ENCODE assay signal across 8 cellular contexts in the genomic region with DNA sequence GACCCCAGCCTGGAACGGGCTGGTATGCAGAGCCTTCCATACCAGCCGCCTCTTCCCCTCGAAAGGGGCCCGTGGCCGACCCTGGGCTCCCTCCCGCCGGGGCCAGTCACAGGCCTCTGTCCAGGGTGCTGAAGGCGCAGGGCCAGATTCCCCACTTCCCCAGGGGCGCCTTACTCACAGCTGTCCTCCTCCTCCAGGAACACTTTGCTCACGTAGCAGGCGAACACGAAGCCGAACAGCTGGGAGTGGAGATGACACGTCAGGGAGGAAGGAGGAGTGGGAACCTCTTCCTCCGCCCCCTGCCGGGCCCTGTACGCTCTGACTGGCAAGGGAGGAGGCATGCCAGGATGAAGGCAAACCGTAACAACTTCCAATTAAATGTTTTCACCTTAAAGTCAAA. TPM values are rescaled to one million over a fixed set of nuclear protein-coding genes. Genes with fewer than 3 reads are reported as not detected.
DNase-seq lines count a peak whose midpoint lies in the region; ATAC-seq, FAIRE-seq and TF ChIP-seq lines count a peak whose summit lies in the region.

No MANE protein-coding gene starts in this region.

- TF ChIP-seq POLR2A in HepG2 (IDR thresholded peaks at IDR 0.05; ENCODE audit: insufficient read depth in 1 of 2, low read depth in 2 of 2, low read length in 2 of 2): no peak

- in situ Hi-C loops in HepG2 (cut with HindIII; ENCODE audit: extremely low pct_ligation_motif_present, low pct_unique_long_range_greater_than_20kb): loop anchor here (10.0 kb wide), 1 partner anchor 242 kb away; no protein-coding TSS in a partner anchor

- no peak overlapping the region for H2AFZ ChIP-seq in HepG2 (ENCODE audit: low read length)

- peak; percentile 33 for DNase-seq in GM06990 (ENCODE audit: extremely low read depth, insufficient read length)
- peak; percentile 48 for DNase-seq in NCI-H146 (lab: John Stamatoyannopoulos, UW)
- peak; percentile 56 for DNase-seq in activated CD4-positive, CD25-positive, alpha-beta regulatory T cell treated with anti-CD3 and anti-CD28 coated beads, Interleukin-2, amount 50 U/mL, for 72 hours
- peak; percentile 86 for DNase-seq in coronary artery (ENCODE audit: low spot score)
- DNase-seq in HepG2 (ENCODE audit: low spot score): peak; percentile 33
- peak; percentile 6 to 53 (median 9) for DNase-seq in stimulated activated CD4-positive, alpha-beta T cell treated with anti-CD3 and anti-CD28 coated beads, TNF-alpha, amount 100 ng/mL, for 24 hours (ENCODE audit: low read depth in 3 of 3)

- peaks cover 2% of the 10 kb centered on the region; the same call in 1 of the 2 replicates for H4K20me1 ChIP-seq in HepG2 (ENCODE audit: insufficient read depth, low read length)

- H3K36me3 ChIP-seq in GM06990 (ENCODE audit: control insufficient read depth, insufficient read depth, low read length) (no peaks in the 10 kb centered on the region), HepG2 (replicated peaks in 1 of 2; ENCODE audit: control insufficient read depth in 1 of 2, insufficient read depth in 2 of 2, low read length in 2 of 2) (no peaks in the 10 kb centered on the region)

- intact Hi-C loops in HepG2 (cut with micrococcal nuclease; ENCODE audit: unreplicated experiment): no loop called here

- no peak for TF ChIP-seq EP300 in HepG2 (IDR thresholded peaks at IDR 0.05; ENCODE audit: low read depth in 2 of 2, low read length in 2 of 2)
- no peak for TF ChIP-seq EP300 in HepG2 (CRISPR knock-in tag; IDR thresholded peaks at IDR 0.05; ENCODE audit: borderline replicate concordance)

- no peak for FAIRE-seq in HepG2 (lab: Jason Lieb, UNC)

- POLR2A ChIA-PET in HepG2 (lab: Yijun Ruan, JAX): interaction anchor here (0.8 to 1.4 kb wide), 2 partner anchors 12 to 118 kb away, joined by 3 to 9 read pairs; no protein-coding TSS in a partner anchor

- H3K27me3 ChIP-seq in GM06990 (replicated peaks; ENCODE audit: control insufficient read depth, insufficient read depth, low read length) (no peaks in the 10 kb centered on the region; the same call in none of the 2 replicates), HepG2 (ENCODE audit: control insufficient read depth in 1 of 2, insufficient read depth in 2 of 2, low read length in 2 of 2) (peaks cover 1 to 13% of the 10 kb centered on the region in 2 experiments; a peak in 1 of 5 replicates)

- no peaks in the 10 kb centered on the region for H3K9me3 ChIP-seq in HepG2 (ENCODE audit: low read length)

- H3K4me3 ChIP-seq in GM06990 (replicated peaks; ENCODE audit: low read depth, low read length): peak overlapping the region; percentile 32
- H3K4me3 ChIP-seq in coronary artery: peak overlapping the region; percentile 49
- peak overlapping the region in 2 of 3 experiments; percentile 34 to 69; a peak in 3 of 6 replicates for H3K4me3 ChIP-seq in HepG2 (replicated peaks in 1 of 3; ENCODE audit: insufficient read depth in 1 of 3, low read depth in 2 of 3, low read length in 3 of 3)

- no peak for TF ChIP-seq RAD21 in HepG2 (CRISPR knock-in tag; IDR thresholded peaks at IDR 0.05)

- no TSS peak for BruUV-seq in HepG2 (replicated peaks; lab: Mats Ljungman, UMichigan)

- no peak overlapping the region for H3K9ac ChIP-seq in HepG2 (ENCODE audit: insufficient read depth, low read depth, low read length)

- CTCF ChIA-PET in HepG2 (lab: Yijun Ruan, JAX; ENCODE audit: low intra/inter-chr PET ratio, low total read pairs): interaction anchor here (1.2 kb wide), 1 partner anchor 153 kb away, joined by 6 read pairs; no protein-coding TSS in a partner anchor

- peaks cover 14% of the 10 kb centered on the region for H3K4me1 ChIP-seq in HepG2 (ENCODE audit: insufficient read depth, low read length)

- peak overlapping the region; percentile 79 for H3K4me2 ChIP-seq in HepG2 (ENCODE audit: low read depth, low read length)

- no peaks in the 10 kb centered on the region for H3K79me2 ChIP-seq in HepG2 (ENCODE audit: insufficient read depth, low read length)

- no peak overlapping the region for H3K27ac ChIP-seq in coronary artery
- no peak overlapping the region for H3K27ac ChIP-seq in HepG2 (ENCODE audit: extremely low read length, insufficient read depth, low read length)

- WGBS in HepG2 (ENCODE audit: low lambda C conversion rate): 5% methylated on average over 10 of the region's 18 CpGs

- TF ChIP-seq CTCF in GM06990 (IDR thresholded peaks at IDR 0.05; ENCODE audit: insufficient read depth, low read length, poor library complexity, severe bottlenecking) (peak; percentile 20), coronary artery (IDR thresholded peaks at IDR 0.05) (no peak), HepG2 (CRISPR knock-in tag; IDR thresholded peaks at IDR 0.05) (peak; percentile 34)

- ATAC-seq in HepG2: peak; percentile 87
- ATAC-seq in HG03565 (IDR thresholded peaks at IDR 0.05; ENCODE audit: unreplicated experiment): no peak
- ATAC-seq in HG02840 (IDR thresholded peaks at IDR 0.05; ENCODE audit: low FRiP score, unreplicated experiment): no peak

TF ChIP-seq in HepG2, 621 proteins besides CTCF, POLR2A, EP300 and RAD21 (continues in another document):
- TF ChIP-seq CHD2 (IDR thresholded peaks at IDR 0.05; ENCODE audit: low read depth, low read length) (no peak), AGO1 (IDR thresholded peaks at IDR 0.05; ENCODE audit: low read depth, low read length, poor library complexity, severe bottlenecking) (no peak), SAFB2 (CRISPR knock-in tag; IDR thresholded peaks at IDR 0.05; ENCODE audit: borderline replicate concordance, low read depth) (no peak), ZNF672 (CRISPR knock-in tag; IDR thresholded peaks at IDR 0.05) (peak; percentile 75; the same call in 1 of the 2 replicates), FOSL1 (CRISPR knock-in tag; IDR thresholded peaks at IDR 0.05; ENCODE audit: borderline replicate concordance) (no peak), BHLHE40 (IDR thresholded peaks at IDR 0.05; ENCODE audit: low read length) (no peak), ZNF124 (CRISPR knock-in tag; IDR thresholded peaks at IDR 0.05) (peak; percentile 85; the same call in 1 of the 2 replicates)
- TF ChIP-seq, protein P1, sequence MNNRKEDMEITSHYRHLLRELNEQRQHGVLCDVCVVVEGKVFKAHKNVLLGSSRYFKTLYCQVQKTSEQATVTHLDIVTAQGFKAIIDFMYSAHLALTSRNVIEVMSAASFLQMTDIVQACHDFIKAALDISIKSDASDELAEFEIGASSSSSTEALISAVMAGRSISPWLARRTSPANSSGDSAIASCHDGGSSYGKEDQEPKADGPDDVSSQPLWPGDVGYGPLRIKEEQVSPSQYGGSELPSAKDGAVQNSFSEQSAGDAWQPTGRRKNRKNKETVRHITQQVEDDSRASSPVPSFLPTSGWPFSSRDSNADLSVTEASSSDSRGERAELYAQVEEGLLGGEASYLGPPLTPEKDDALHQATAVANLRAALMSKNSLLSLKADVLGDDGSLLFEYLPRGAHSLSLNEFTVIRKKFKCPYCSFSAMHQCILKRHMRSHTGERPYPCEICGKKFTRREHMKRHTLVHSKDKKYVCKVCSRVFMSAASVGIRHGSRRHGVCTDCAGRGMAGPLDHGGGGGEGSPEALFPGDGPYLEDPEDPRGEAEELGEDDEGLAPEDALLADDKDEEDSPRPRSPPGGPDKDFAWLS (CRISPR knock-in tag; IDR thresholded peaks at IDR 0.05; ENCODE audit: borderline replicate concordance): no peak
- TF ChIP-seq, protein P2, sequence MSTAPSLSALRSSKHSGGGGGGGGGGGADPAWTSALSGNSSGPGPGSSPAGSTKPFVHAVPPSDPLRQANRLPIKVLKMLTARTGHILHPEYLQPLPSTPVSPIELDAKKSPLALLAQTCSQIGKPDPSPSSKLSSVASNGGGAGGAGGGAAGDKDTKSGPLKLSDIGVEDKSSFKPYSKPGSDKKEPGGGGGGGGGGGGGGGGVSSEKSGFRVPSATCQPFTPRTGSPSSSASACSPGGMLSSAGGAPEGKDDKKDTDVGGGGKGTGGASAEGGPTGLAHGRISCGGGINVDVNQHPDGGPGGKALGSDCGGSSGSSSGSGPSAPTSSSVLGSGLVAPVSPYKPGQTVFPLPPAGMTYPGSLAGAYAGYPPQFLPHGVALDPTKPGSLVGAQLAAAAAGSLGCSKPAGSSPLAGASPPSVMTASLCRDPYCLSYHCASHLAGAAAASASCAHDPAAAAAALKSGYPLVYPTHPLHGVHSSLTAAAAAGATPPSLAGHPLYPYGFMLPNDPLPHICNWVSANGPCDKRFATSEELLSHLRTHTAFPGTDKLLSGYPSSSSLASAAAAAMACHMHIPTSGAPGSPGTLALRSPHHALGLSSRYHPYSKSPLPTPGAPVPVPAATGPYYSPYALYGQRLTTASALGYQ (CRISPR knock-in tag; IDR thresholded peaks at IDR 0.05): no peak

RNA-seq across cellular contexts. Expression of a gene that starts 57.3 kb away (rescaled TPM):
- total RNA-seq in HepG2 (2016; rRNA removed; fragmentation: Illumina TruSeq; extraction: Trizol): 0.29 TPM in 1 of 2 replicates, not detected in the other
- 0.20 and 0.26 TPM in 2 replicates for total RNA-seq in HepG2 (2016; cell fraction: cytosol; rRNA removed; fragmentation: Illumina TruSeq; extraction: Trizol; ENCODE audit: low read depth)
- total RNA-seq in HepG2 (2016; cell fraction: insoluble cytoplasmic fraction; rRNA removed; fragmentation: Illumina TruSeq; extraction: Trizol): 0.26 and 0.27 TPM in 2 replicates
- total RNA-seq in HepG2 (2016; cell fraction: membrane; rRNA removed; fragmentation: Illumina TruSeq; extraction: Trizol): 0.37 and 0.79 TPM in 2 replicates
- 0.31 TPM in 1 of 2 replicates, not detected in the other for total RNA-seq in HepG2 (2016; cell fraction: nucleus; rRNA removed; fragmentation: Illumina TruSeq; extraction: Trizol)
- 0.20 and 0.40 TPM in 2 replicates for polyA plus RNA-seq in HepG2 (2011; rRNA removed)
- polyA plus RNA-seq in HepG2 (2011; cell fraction: cytosol; rRNA removed): 0.17 and 0.28 TPM in 2 replicates
- 0.59 TPM in 1 of 2 replicates, not detected in the other for polyA plus RNA-seq in HepG2 (2011; cell fraction: nucleus; rRNA removed)
- 0.19 TPM in 1 of 2 replicates, not detected in the other for polyA plus RNA-seq in HepG2 (2012)
- polyA plus RNA-seq in HepG2 (2016; cell fraction: cytosol; fragmentation: Illumina TruSeq; extraction: Trizol; ENCODE audit: low read depth): 0.33 and 0.54 TPM in 2 replicates
- 0.26 and 0.47 TPM in 2 replicates for polyA plus RNA-seq in HepG2 (2016; cell fraction: insoluble cytoplasmic fraction; fragmentation: Illumina TruSeq; extraction: Trizol; ENCODE audit: low read depth)
- 0.57 and 1.3 TPM in 2 replicates for polyA plus RNA-seq in HepG2 (2016; cell fraction: membrane; fragmentation: Illumina TruSeq; extraction: Trizol; ENCODE audit: low read depth)
- not detected in 2 replicates for polyA plus RNA-seq in HepG2 (2016; cell fraction: nucleus; fragmentation: Illumina TruSeq; extraction: Trizol; ENCODE audit: insufficient read depth, low read depth)
- 0.63 and 3.7 TPM in 2 replicates for polyA minus RNA-seq in HepG2 (2011; rRNA and poly(A)+ RNA removed; ENCODE audit: low replicate concordance)
- polyA minus RNA-seq in HepG2 (2011; cell fraction: cytosol; rRNA and poly(A)+ RNA removed): not detected in 2 replicates
- not detected in 2 replicates for polyA minus RNA-seq in HepG2 (2011; cell fraction: nucleus; rRNA and poly(A)+ RNA removed)

Comparison
In these comparisons a context has a peak if more than half of its experiments do, and no peak if none do; other contexts are left out.
1. DNase-seq: peak in every context shown above with its lines; median percentile 86 in coronary artery; 56 in activated CD4-positive, CD25-positive, alpha-beta regulatory T cell treated with anti-CD3 and anti-CD28 coated beads, Interleukin-2, amount 50 U/mL, for 72 hours; 48 in NCI-H146; 33 in GM06990; 33 in HepG2; 9 in stimulated activated CD4-positive, alpha-beta T cell treated with anti-CD3 and anti-CD28 coated beads, TNF-alpha, amount 100 ng/mL, for 24 hours.